ENCODE assay signal across 20 cellular contexts in genomic region chr13:77056886-77057285, GRCh38. TPM values are rescaled to one million over a fixed set of nuclear protein-coding genes. Genes with fewer than 3 reads are reported as not detected.
A peak's percentile ranks its signal among the peaks of the same experiment; 100 is the strongest.
DNase-seq lines count a peak whose midpoint lies in the region; ATAC-seq, FAIRE-seq and TF ChIP-seq lines count a peak whose summit lies in the region.
"Had no signal": no experiment of that assay in that cellular context is flagged by ENCODE, and none has a peak within 500 bp of the region (broad histone marks: within the 10 kb centered on the region; RNA-seq: fewer than 3 reads in every experiment).

No MANE protein-coding gene starts in this region.

- no peaks in the 10 kb centered on the region for H4K20me1 ChIP-seq in HepG2 (ENCODE audit: insufficient read depth, low read length)

- CTCF ChIA-PET in HepG2 (lab: Yijun Ruan, JAX; ENCODE audit: low intra/inter-chr PET ratio, low total read pairs), result no interaction called here
- CTCF ChIA-PET in naive thymus-derived CD4-positive, alpha-beta T cell (lab: Charles Lee), result no interaction called here

- H3K9me3 ChIP-seq in liver (ENCODE audit: control insufficient read depth in 4 of 4, low read length in 3 of 4), result no peaks in the 10 kb centered on the region
- H3K9me3 ChIP-seq in HepG2 (ENCODE audit: low read length), result no peaks in the 10 kb centered on the region
- H3K9me3 ChIP-seq in naive thymus-derived CD4-positive, alpha-beta T cell (ENCODE audit: control insufficient read depth in 2 of 3, low read length in 3 of 3), result no peaks in the 10 kb centered on the region
- H3K9me3 ChIP-seq in thyroid gland, result no peaks in the 10 kb centered on the region
- H3K9me3 ChIP-seq in T-helper 17 cell (ENCODE audit: control insufficient read depth, low read length, poor library complexity, severe bottlenecking), result no peaks in the 10 kb centered on the region
- H3K9me3 ChIP-seq: BE2C had no signal

- H3K79me2 ChIP-seq in HepG2 (ENCODE audit: insufficient read depth, low read length), result no peaks in the 10 kb centered on the region

- H3K4me3 Mint-ChIP-seq in T-helper 2 cell treated with Interferon-gamma antibody and Interleukin-4, amounts not matched to agents 5 μg/mL and 100 μg/mL, for 36 hours, result no peak overlapping the region
- no peak overlapping the region for H3K4me3 Mint-ChIP-seq in naive thymus-derived CD4-positive, alpha-beta T cell
- H3K4me3 Mint-ChIP-seq in T-helper 17 cell, result no peak overlapping the region

- no peak for TF ChIP-seq EP300 in HepG2 (IDR thresholded peaks at IDR 0.05; ENCODE audit: low read depth in 2 of 2, low read length in 2 of 2)
- TF ChIP-seq EP300 in HepG2 (CRISPR knock-in tag; IDR thresholded peaks at IDR 0.05; ENCODE audit: borderline replicate concordance), result no peak

- DNase-seq in T-helper 2 cell treated with Interferon-gamma antibody and Interleukin-4, amounts not matched to agents 5 μg/mL and 100 μg/mL, for 36 hours (ENCODE audit: low spot score), result no peak
- DNase-seq in T-helper 2 cell (no peak), HepG2 (ENCODE audit: low spot score) (no peak), thyroid gland (no peak), T-helper 17 cell (no peak), left lobe of liver (ENCODE audit: low spot score) (no peak)
- no peak for DNase-seq in naive thymus-derived CD4-positive, alpha-beta T cell
- DNase-seq: 8988T; BE2C; H7; NCI-H1048; NCI-H1694; NCI-H446 treated with DMSO at 0.1 percent for 48 hours; NCI-H526; NCI-H82; NK-92 treated with Interleukin-12 subunit alpha and Interleukin-12 subunit beta, amount 100 ng/mL, for 24 hours; PC-3 had no signal

- no TSS peak for BruUV-seq in HepG2 (replicated peaks; lab: Mats Ljungman, UMichigan)

- H2AFZ ChIP-seq in HepG2 (ENCODE audit: low read length), result no peak overlapping the region

- H3K9ac ChIP-seq in liver (ENCODE audit: low read depth in 1 of 2, low read length in 2 of 2), result no peak overlapping the region
- H3K9ac ChIP-seq in HepG2 (ENCODE audit: insufficient read depth, low read depth, low read length), result no peak overlapping the region

- peaks cover 10 to 48% (median 31%) of the 10 kb centered on the region in 4 donors for H3K4me1 ChIP-seq in liver (ENCODE audit: control insufficient read depth in 4 of 4, insufficient read depth in 4 of 4, low read length in 3 of 4)
- H3K4me1 ChIP-seq in HepG2 (ENCODE audit: insufficient read depth, low read length), result peaks cover 23% of the 10 kb centered on the region
- no peaks in the 10 kb centered on the region for H3K4me1 ChIP-seq in naive thymus-derived CD4-positive, alpha-beta T cell (ENCODE audit: control insufficient read depth in 2 of 2, insufficient read depth in 2 of 2, low read length in 2 of 2)
- H3K4me1 ChIP-seq in thyroid gland, result peaks cover 0 to 10% of the 10 kb centered on the region in 2 donors
- H3K4me1 ChIP-seq: BE2C had no signal

- POLR2A ChIA-PET in HepG2 (lab: Yijun Ruan, JAX), result interaction anchor here (2.2 kb wide), 1 partner anchor 30 kb away, joined by 5 read pairs; the partner anchor contains the start of gene FBXL3
- POLR2A ChIA-PET in naive thymus-derived CD4-positive, alpha-beta T cell (lab: Charles Lee), result interaction anchor here (0.9 kb wide), 1 partner anchor 31 kb away, joined by 3 read pairs; no protein-coding TSS in a partner anchor

- H3K36me3 ChIP-seq in liver (ENCODE audit: control insufficient read depth in 4 of 4, insufficient read depth in 3 of 4, low read depth in 1 of 4, low read length in 3 of 4) (peaks cover 0 to 9% (median 7%) of the 10 kb centered on the region in 4 donors), HepG2 (replicated peaks in 1 of 2; ENCODE audit: control insufficient read depth in 1 of 2, insufficient read depth in 2 of 2, low read length in 2 of 2) (peaks cover 2 to 7% of the 10 kb centered on the region in 2 experiments; a peak in 3 of 5 replicates), thyroid gland (peaks cover 3 to 14% of the 10 kb centered on the region in 2 donors)
- H3K36me3 ChIP-seq in naive thymus-derived CD4-positive, alpha-beta T cell (ENCODE audit: control insufficient read depth in 2 of 3, insufficient read depth in 3 of 3, low read length in 3 of 3), result peaks cover 6 to 78% (median 43%) of the 10 kb centered on the region in 3 experiments

- FAIRE-seq in HepG2 (lab: Jason Lieb, UNC), result no peak
- FAIRE-seq: GM18507 had no signal

- in situ Hi-C loops in HepG2 (cut with HindIII; ENCODE audit: extremely low pct_ligation_motif_present, low pct_unique_long_range_greater_than_20kb), result no loop called here

- WGBS in liver, result 42% methylated on average over 3 of the region's 3 CpGs
- 94% methylated on average over 3 of the region's 3 CpGs for WGBS in HepG2 (ENCODE audit: low lambda C conversion rate)
- WGBS in thyroid gland, 2 donors, result 92 to 95% methylated on average over 3 of the region's 3 CpGs

- TF ChIP-seq POLR2A in HepG2 (IDR thresholded peaks at IDR 0.05; ENCODE audit: insufficient read depth in 1 of 2, low read depth in 2 of 2, low read length in 2 of 2) (no peak), thyroid gland (IDR thresholded peaks at IDR 0.05) (no peak)

- peak overlapping the region; percentile 41 for H3K27ac Mint-ChIP-seq in T-helper 2 cell treated with Interferon-gamma antibody and Interleukin-4, amounts not matched to agents 5 μg/mL and 100 μg/mL, for 36 hours
- H3K27ac Mint-ChIP-seq in naive thymus-derived CD4-positive, alpha-beta T cell, result peak overlapping the region in 6 of 9 donors; percentile 8 to 39 (median 12)
- no peak overlapping the region for H3K27ac Mint-ChIP-seq in T-helper 17 cell

- no peak overlapping the region for H3K4me2 ChIP-seq in HepG2 (ENCODE audit: low read depth, low read length)

- no peaks in the 10 kb centered on the region for H3K27me3 ChIP-seq in liver (ENCODE audit: control insufficient read depth in 4 of 4, insufficient read depth in 4 of 4, low read length in 3 of 4)
- no peaks in the 10 kb centered on the region for H3K27me3 ChIP-seq in HepG2 (ENCODE audit: control insufficient read depth in 1 of 2, insufficient read depth in 2 of 2, low read length in 2 of 2)
- no peaks in the 10 kb centered on the region for H3K27me3 ChIP-seq in naive thymus-derived CD4-positive, alpha-beta T cell (ENCODE audit: control insufficient read depth in 2 of 2, insufficient read depth in 2 of 2, low read length in 2 of 2)
- H3K27me3 ChIP-seq in thyroid gland, result no peaks in the 10 kb centered on the region
- H3K27me3 ChIP-seq: BE2C had no signal

- no peaks in the 10 kb centered on the region for H3K9me3 Mint-ChIP-seq in T-helper 2 cell treated with Interferon-gamma antibody and Interleukin-4, amounts not matched to agents 5 μg/mL and 100 μg/mL, for 36 hours
- H3K9me3 Mint-ChIP-seq in naive thymus-derived CD4-positive, alpha-beta T cell, result no peaks in the 10 kb centered on the region

- H3K27me3 Mint-ChIP-seq in T-helper 2 cell treated with Interferon-gamma antibody and Interleukin-4, amounts not matched to agents 5 μg/mL and 100 μg/mL, for 36 hours (ENCODE audit: low read depth), result no peaks in the 10 kb centered on the region
- no peaks in the 10 kb centered on the region for H3K27me3 Mint-ChIP-seq in naive thymus-derived CD4-positive, alpha-beta T cell
- no peaks in the 10 kb centered on the region for H3K27me3 Mint-ChIP-seq in T-helper 17 cell

- TF ChIP-seq CTCF in liver (IDR thresholded peaks at IDR 0.05; ENCODE audit: low read depth, low read length, missing input control), result no peak
- no peak for TF ChIP-seq CTCF in HepG2 (CRISPR knock-in tag; IDR thresholded peaks at IDR 0.05)
- TF ChIP-seq CTCF in thyroid gland (IDR thresholded peaks at IDR 0.05), result no peak

- no peaks in the 10 kb centered on the region for H3K4me1 Mint-ChIP-seq in T-helper 2 cell treated with Interferon-gamma antibody and Interleukin-4, amounts not matched to agents 5 μg/mL and 100 μg/mL, for 36 hours (ENCODE audit: low read depth)
- H3K4me1 Mint-ChIP-seq in naive thymus-derived CD4-positive, alpha-beta T cell, result no peaks in the 10 kb centered on the region
- peaks cover 3% of the 10 kb centered on the region for H3K4me1 Mint-ChIP-seq in T-helper 17 cell

- peak overlapping the region; percentile 55 to 69 for H3K27ac ChIP-seq in liver (ENCODE audit: low read depth in 1 of 2, low read length in 2 of 2)
- H3K27ac ChIP-seq in HepG2 (ENCODE audit: extremely low read length, insufficient read depth, low read length), result no peak overlapping the region
- no peak overlapping the region for H3K27ac ChIP-seq in naive thymus-derived CD4-positive, alpha-beta T cell (ENCODE audit: low read depth, low read length)
- peak overlapping the region in 2 of 3 donors; percentile 13 to 32 for H3K27ac ChIP-seq in thyroid gland
- H3K27ac ChIP-seq: HL-60 had no signal

- H3K36me3 Mint-ChIP-seq in T-helper 2 cell treated with Interferon-gamma antibody and Interleukin-4, amounts not matched to agents 5 μg/mL and 100 μg/mL, for 36 hours (ENCODE audit: low read depth), result peaks cover 38% of the 10 kb centered on the region
- peaks cover 16 to 46% (median 29%) of the 10 kb centered on the region in 5 donors for H3K36me3 Mint-ChIP-seq in naive thymus-derived CD4-positive, alpha-beta T cell
- H3K36me3 Mint-ChIP-seq in T-helper 17 cell (ENCODE audit: low read depth), result peaks cover 12% of the 10 kb centered on the region

- ATAC-seq in HepG2 (no peak), T-helper 17 cell (no peak), left lobe of liver (no peak)
- ATAC-seq in naive thymus-derived CD4-positive, alpha-beta T cell, result no peak
- ATAC-seq: PC-3 had no signal

- no peak for TF ChIP-seq RAD21 in liver (IDR thresholded peaks at IDR 0.05)
- TF ChIP-seq RAD21 in HepG2 (CRISPR knock-in tag; IDR thresholded peaks at IDR 0.05), result no peak

- intact Hi-C loops in HepG2 (cut with micrococcal nuclease; ENCODE audit: unreplicated experiment), result no loop called here
- intact Hi-C loops in naive thymus-derived CD4-positive, alpha-beta T cell (cut with micrococcal nuclease), result loop anchor here in 1 of 2 donors (5.0 kb wide), 1 partner anchor 35 kb away; no protein-coding TSS in a partner anchor
- intact Hi-C loops in thyroid gland (cut with DNase I), result no loop called here

- H3K4me3 ChIP-seq in liver (ENCODE audit: low read depth in 1 of 3, low read length in 3 of 3) (peak overlapping the region in 1 of 3 donors; percentile 17), HepG2 (replicated peaks in 1 of 3; ENCODE audit: insufficient read depth in 1 of 3, low read depth in 2 of 3, low read length in 3 of 3) (no peak overlapping the region), thyroid gland (replicated peaks in 1 of 3) (no peak overlapping the region)
- H3K4me3 ChIP-seq in naive thymus-derived CD4-positive, alpha-beta T cell (ENCODE audit: low read length), result no peak overlapping the region

RNA-seq across cellular contexts. Expression of gene FBXL3, which starts 29.9 kb away (rescaled TPM):
- 10 to 100 TPM; 42.5 to 60.4 TPM for total RNA-seq in liver
- 10 to 100 TPM; 10.2 to 13.6 TPM for polyA plus RNA-seq in liver
- total RNA-seq in HepG2 (2016; rRNA removed; fragmentation: Illumina TruSeq; extraction: Trizol), result 18.5 and 22.6 TPM in 2 replicates
- total RNA-seq in HepG2 (2016; cell fraction: cytosol; rRNA removed; fragmentation: Illumina TruSeq; extraction: Trizol; ENCODE audit: low read depth), result 2.3 and 2.6 TPM in 2 replicates
- 18.5 and 23.2 TPM in 2 replicates for total RNA-seq in HepG2 (2016; cell fraction: insoluble cytoplasmic fraction; rRNA removed; fragmentation: Illumina TruSeq; extraction: Trizol)
- total RNA-seq in HepG2 (2016; cell fraction: membrane; rRNA removed; fragmentation: Illumina TruSeq; extraction: Trizol), result 7.6 and 9.0 TPM in 2 replicates
- 20.3 and 21.3 TPM in 2 replicates for total RNA-seq in HepG2 (2016; cell fraction: nucleus; rRNA removed; fragmentation: Illumina TruSeq; extraction: Trizol)
- 10.6 and 11.5 TPM in 2 replicates for polyA plus RNA-seq in HepG2 (2011; rRNA removed)
- 6.0 and 9.2 TPM in 2 replicates for polyA plus RNA-seq in HepG2 (2011; cell fraction: cytosol; rRNA removed)
- 7.8 and 8.4 TPM in 2 replicates for polyA plus RNA-seq in HepG2 (2011; cell fraction: nucleus; rRNA removed)
- polyA plus RNA-seq in HepG2 (2012), result 13.9 and 14.9 TPM in 2 replicates
- 0.85 and 1.0 TPM in 2 replicates for polyA plus RNA-seq in HepG2 (2016; cell fraction: cytosol; fragmentation: Illumina TruSeq; extraction: Trizol; ENCODE audit: low read depth)
- polyA plus RNA-seq in HepG2 (2016; cell fraction: insoluble cytoplasmic fraction; fragmentation: Illumina TruSeq; extraction: Trizol; ENCODE audit: low read depth), result 18.4 and 20.6 TPM in 2 replicates
- polyA plus RNA-seq in HepG2 (2016; cell fraction: membrane; fragmentation: Illumina TruSeq; extraction: Trizol; ENCODE audit: low read depth), result 4.1 and 4.8 TPM in 2 replicates
- polyA plus RNA-seq in HepG2 (2016; cell fraction: nucleus; fragmentation: Illumina TruSeq; extraction: Trizol; ENCODE audit: insufficient read depth, low read depth), result 15.3 and 17.3 TPM in 2 replicates
- 12.2 and 30.0 TPM in 2 replicates for polyA minus RNA-seq in HepG2 (2011; rRNA and poly(A)+ RNA removed; ENCODE audit: low replicate concordance)
- 14.8 and 21.8 TPM in 2 replicates for polyA minus RNA-seq in HepG2 (2011; cell fraction: cytosol; rRNA and poly(A)+ RNA removed)
- 49.8 and 50.1 TPM in 2 replicates for polyA minus RNA-seq in HepG2 (2011; cell fraction: nucleus; rRNA and poly(A)+ RNA removed)
- total RNA-seq in naive thymus-derived CD4-positive, alpha-beta T cell, result 10 to 100 TPM; 44.2 to 94.2 (median 70.8) TPM
- polyA plus RNA-seq in naive thymus-derived CD4-positive, alpha-beta T cell, result 10 to 100 TPM; 42.0 to 57.0 TPM
- total RNA-seq in thyroid gland, result 100 to 1,000 TPM; 144 to 164 (median 155) TPM
- 10 to 100 TPM; 74.3 to 81.2 TPM for total RNA-seq in T-helper 17 cell
- total RNA-seq in left lobe of liver, result 14.3 TPM

Comparison
In these comparisons a context has a peak if more than half of its experiments do, and no peak if none do; other contexts are left out.
1. H3K27ac ChIP-seq: peak in liver (2 of 2) and thyroid gland (2 of 3); none in HepG2 (single experiment) and naive thymus-derived CD4-positive, alpha-beta T cell (single experiment).